ENCODE assay signal across 8 cellular contexts in genomic region chr12:14723763-14724162, GRCh38. TPM values are rescaled to one million over a fixed set of nuclear protein-coding genes. Genes with fewer than 3 reads are reported as not detected.
DNase-seq lines count a peak whose midpoint lies in the region; ATAC-seq and TF ChIP-seq lines count a peak whose summit lies in the region.

No MANE protein-coding gene starts in this region.

- ATAC-seq in HG03439 (IDR thresholded peaks at IDR 0.05; ENCODE audit: unreplicated experiment) (peak; percentile 77), heart right ventricle (peak; percentile 67 to 98 (median 84))

- H3K27me3 ChIP-seq in heart right ventricle (no peaks in the 10 kb centered on the region), spleen (replicated peaks in 1 of 7) (no peaks in the 10 kb centered on the region), tibial nerve (no peaks in the 10 kb centered on the region)

- H3K27ac ChIP-seq in heart right ventricle: no peak overlapping the region
- no peak overlapping the region for H3K27ac ChIP-seq in spleen
- no peak overlapping the region for H3K27ac ChIP-seq in tibial nerve

- TF ChIP-seq CTCF in heart right ventricle (IDR thresholded peaks at IDR 0.05) (peak; percentile 41 to 76 (median 65)), spleen (IDR thresholded peaks at IDR 0.05 in 8 of 11, conservative IDR thresholded peaks at IDR 0.05 in 3 of 11) (peak; percentile 51 to 79 (median 70)), tibial nerve (IDR thresholded peaks at IDR 0.05) (peak in 2 of 5 experiments; percentile 51 to 53)

- H3K4me3 ChIP-seq in heart right ventricle: no peak overlapping the region
- no peak overlapping the region for H3K4me3 ChIP-seq in spleen
- H3K4me3 ChIP-seq in tibial nerve: no peak overlapping the region

- H3K27me3 Mint-ChIP-seq in activated naive CD4-positive, alpha-beta T cell treated with anti-CD3 and anti-CD28 coated beads for 36 hours (ENCODE audit: low read depth): no peaks in the 10 kb centered on the region

- no peak for TF ChIP-seq EP300 in tibial nerve (IDR thresholded peaks at IDR 0.05)

- CTCF ChIA-PET in activated naive CD4-positive, alpha-beta T cell treated with anti-CD3 and anti-CD28 coated beads for 36 hours (lab: Charles Lee): interaction anchor here (0.6 to 3.8 kb wide), 20 partner anchors 9 to 546 kb away, joined by 3 to 31 read pairs (median 4); partner anchors contain the start of genes ART4 and RERG

- H3K36me3 Mint-ChIP-seq in activated naive CD4-positive, alpha-beta T cell treated with anti-CD3 and anti-CD28 coated beads for 36 hours (ENCODE audit: low read depth): no peaks in the 10 kb centered on the region

- no peaks in the 10 kb centered on the region for H3K4me1 Mint-ChIP-seq in activated naive CD4-positive, alpha-beta T cell treated with anti-CD3 and anti-CD28 coated beads for 36 hours (ENCODE audit: low read depth)

- 42 to 54% methylated on average over 4 of the region's 4 CpGs for WGBS in heart right ventricle, 2 donors
- WGBS in spleen, 5 donors: 50 to 72% (median 54%) methylated on average over 4 of the region's 4 CpGs
- 55 to 61% methylated on average over 4 of the region's 4 CpGs for WGBS in tibial nerve, 2 donors

- intact Hi-C loops in activated naive CD4-positive, alpha-beta T cell treated with anti-CD3 and anti-CD28 coated beads for 36 hours (cut with micrococcal nuclease): loop anchor here (1.0 to 2.0 kb wide), 5 partner anchors 51 to 546 kb away; partner anchors contain the start of gene RERG
- intact Hi-C loops in heart right ventricle (cut with DNase I) (loop anchor here in 8 of 10 donors (5.0 to 10.0 kb wide), 4 partner anchors 124 to 501 kb away; partner anchors contain the start of gene RERG (in 1 of the 8)), spleen (cut with DNase I; ENCODE audit: low total_unique reads) (loop anchor here (5.0 kb wide), 1 partner anchor 486 kb away; no protein-coding TSS in a partner anchor)

- H3K27ac Mint-ChIP-seq in activated naive CD4-positive, alpha-beta T cell treated with anti-CD3 and anti-CD28 coated beads for 36 hours: no peak overlapping the region

- DNase-seq in Daoy (ENCODE audit: low read depth) (peak; percentile 34), SK-N-DZ (ENCODE audit: low spot score) (peak; percentile 41), heart right ventricle (peak; percentile 26 to 58), spleen (no peak), tibial nerve (ENCODE audit: low spot score in 2 of 2) (no peak)
- DNase-seq in activated naive CD4-positive, alpha-beta T cell treated with anti-CD3 and anti-CD28 coated beads for 36 hours: peak; percentile 74
- no peak for DNase-seq in NK-92 treated with Interleukin-12 subunit alpha and Interleukin-12 subunit beta, amount 100 ng/mL, for 24 hours (lab: John Stamatoyannopoulos, UW)

- H3K36me3 ChIP-seq in heart right ventricle (no peaks in the 10 kb centered on the region), spleen (no peaks in the 10 kb centered on the region), tibial nerve (no peaks in the 10 kb centered on the region)

- no peak overlapping the region for H3K4me3 Mint-ChIP-seq in activated naive CD4-positive, alpha-beta T cell treated with anti-CD3 and anti-CD28 coated beads for 36 hours

- no peaks in the 10 kb centered on the region for H3K4me1 ChIP-seq in heart right ventricle
- no peaks in the 10 kb centered on the region for H3K4me1 ChIP-seq in spleen
- no peaks in the 10 kb centered on the region for H3K4me1 ChIP-seq in tibial nerve

- H3K9me3 Mint-ChIP-seq in activated naive CD4-positive, alpha-beta T cell treated with anti-CD3 and anti-CD28 coated beads for 36 hours: no peaks in the 10 kb centered on the region

- H3K9me3 ChIP-seq in heart right ventricle (peaks cover 0 to 16% (median 5%) of the 10 kb centered on the region in 11 donors), spleen (peaks cover 0 to 26% (median 13%) of the 10 kb centered on the region in 8 donors), tibial nerve (peaks cover 0 to 29% (median 4%) of the 10 kb centered on the region in 4 donors)

- TF ChIP-seq POLR2A in spleen (IDR thresholded peaks at IDR 0.05) (no peak), tibial nerve (IDR thresholded peaks at IDR 0.05) (no peak)

RNA-seq across cellular contexts. Expression of gene GUCY2C, which starts 27.4 kb away (rescaled TPM):
- not detected in 2 replicates for total RNA-seq in Daoy (2014; rRNA removed; shearing (Covaris generic))
- polyA plus RNA-seq in SK-N-DZ (2014; cell fraction: cytosol; rRNA removed): not detected in 2 replicates
- polyA plus RNA-seq in SK-N-DZ (2014; cell fraction: nucleus; rRNA removed): not detected in 2 replicates
- total RNA-seq in activated naive CD4-positive, alpha-beta T cell treated with anti-CD3 and anti-CD28 coated beads for 36 hours: not detected
- total RNA-seq in heart right ventricle (under 1 TPM in 2 of 10 donors, not detected in 8; 0.06 to 0.15 TPM), spleen (not detected), tibial nerve (not detected)
- polyA plus RNA-seq in heart right ventricle (under 1 TPM in 1 of 2 donors, not detected in 1; 0.01 TPM), spleen (under 1 TPM; 0.19 to 0.35 (median 0.26) TPM)

Comparison
In these comparisons a context has a peak if more than half of its experiments do, and no peak if none do; other contexts are left out.
1. DNase-seq: peak in Daoy (single experiment), SK-N-DZ (single experiment), activated naive CD4-positive, alpha-beta T cell treated with anti-CD3 and anti-CD28 coated beads for 36 hours (single experiment) and heart right ventricle (2 of 2); none in spleen (single experiment), tibial nerve (0 of 2) and NK-92 treated with Interleukin-12 subunit alpha and Interleukin-12 subunit beta, amount 100 ng/mL, for 24 hours (single experiment).